In genomic region chr9:103089357-103089756, GRCh38 we compare ENCODE assay signal across 27 cellular contexts.
"Had no signal": no experiment of that assay in that cellular context is flagged by ENCODE, and none has a peak within 500 bp of the region (broad histone marks: within the 10 kb centered on the region; RNA-seq: fewer than 3 reads in every experiment).

No MANE protein-coding gene starts in this region.

- H3K4me1 ChIP-seq: stomach, suprapubic skin, testis, thyroid gland, tibial artery, tibial nerve, transverse colon, upper lobe of left lung, upper lobe of right lung, uterus, vagina had no signal

- H3K9me3 ChIP-seq: stomach, suprapubic skin, testis, thoracic aorta, thyroid gland, tibial artery, tibial nerve, transverse colon, upper lobe of left lung, upper lobe of right lung, uterus, vagina had no signal

- H3K4me3 ChIP-seq: stomach, suprapubic skin, testis, thoracic aorta, thyroid gland, tibial artery, tibial nerve, transverse colon, upper lobe of left lung, upper lobe of right lung, uterus, vagina had no signal

- FAIRE-seq: urothelium cell line had no signal

- H3K27ac ChIP-seq: stomach, suprapubic skin, testis, thoracic aorta, thyroid gland, tibial artery, tibial nerve, transverse colon, upper lobe of left lung, upper lobe of right lung, uterus, vagina had no signal

- H3K27me3 ChIP-seq: stomach, suprapubic skin, testis, thyroid gland, tibial artery, tibial nerve, transverse colon, upper lobe of left lung, upper lobe of right lung, uterus, vagina had no signal

- H3K36me3 ChIP-seq: stomach, suprapubic skin, thoracic aorta, thyroid gland, tibial artery, tibial nerve, transverse colon, upper lobe of left lung, upper lobe of right lung, uterus, vagina had no signal

- ATAC-seq: stimulated activated effector memory CD8-positive, alpha-beta T cell treated with anti-CD3 and anti-CD28 coated beads, Interleukin-12 subunit alpha, Interleukin-12 subunit beta, amount 100 ng/mL, for 72 hours; stimulated activated memory B cell treated with anti-CD40 and anti-IgM and Interleukin-4, amounts not matched to agents 10 μg/mL and 1 μg/mL and 100 μg/mL, for 72 hours; stimulated activated naive B cell treated with anti-CD40 and anti-IgM and Interleukin-4, amounts not matched to agents 10 μg/mL and 1 μg/mL and 100 μg/mL, for 72 hours; stimulated activated naive CD8-positive, alpha-beta T cell treated with anti-CD3 and anti-CD28 coated beads, Interleukin-15, amount 100 ng/mL, for 72 hours; stimulated activated naive CD8-positive, alpha-beta T cell treated with anti-CD3 and anti-CD28 coated beads, Interleukin-15, Interleukin-2, amounts not matched to agents 100 U/mL and 50 U/mL, for 24 hours; upper lobe of right lung had no signal

- DNase-seq: stimulated activated CD4-positive, alpha-beta T cell treated with anti-CD3 and anti-CD28 coated beads, Interleukin-2, amount 100 ng/mL, for 48 hours; stimulated activated CD4-positive, alpha-beta T cell treated with anti-CD3 and anti-CD28 coated beads, Interleukin-4, amount 100 ng/mL, for 1 hour; stimulated activated CD4-positive, alpha-beta T cell treated with anti-CD3 and anti-CD28 coated beads, Interleukin-4, amount 100 ng/mL, for 24 hours; stimulated activated CD4-positive, alpha-beta T cell treated with anti-CD3 and anti-CD28 coated beads, Interleukin-4, amount 100 ng/mL, for 4 hours; stimulated activated CD8-positive, alpha-beta memory T cell treated with anti-CD3 and anti-CD28 coated beads, Interleukin-4, amount 100 ng/mL, for 48 hours; stimulated activated naive B cell treated with anti-CD40 and anti-IgM and Interleukin-4, amounts not matched to agents 10 μg/mL and 1 μg/mL and 100 μg/mL, for 72 hours; stimulated activated naive CD4-positive, alpha-beta T cell; stimulated activated naive CD4-positive, alpha-beta T cell treated with Interleukin-2 at 50 U/mL for 16 hours; stimulated activated naive CD8-positive, alpha-beta T cell treated with anti-CD3 and anti-CD28 coated beads, Interleukin-15, amount 100 ng/mL, for 72 hours; stimulated activated naive CD8-positive, alpha-beta T cell treated with anti-CD3 and anti-CD28 coated beads, Interleukin-15, Interleukin-2, amounts not matched to agents 100 U/mL and 50 U/mL, for 24 hours; stomach; substantia nigra; testis; thyroid gland; tibial artery; transverse colon; trophoblast cell; upper lobe of left lung; upper lobe of right lung; uterus had no signal
